ENCODE assay signal across 2 cellular contexts in genomic region chr5:75558972-75559632, GRCh38.
A peak's percentile ranks its signal among the peaks of the same experiment; 100 is the strongest.
TF ChIP-seq lines count a peak whose summit lies in the region.

No MANE protein-coding gene starts in this region.

TF ChIP-seq in A549, 52 proteins besides CTCF, POLR2A, EP300 and RAD21:
- TF ChIP-seq MAFK (IDR thresholded peaks at IDR 0.05; ENCODE audit: partially characterized antibody) = peak; percentile 34
- no peak for TF ChIP-seq MAZ (IDR thresholded peaks at IDR 0.05; ENCODE audit: borderline replicate concordance, low read depth, low read length)
- TF ChIP-seq FOSL2 (IDR thresholded peaks at IDR 0.05) = no peak
- TF ChIP-seq FOSL2 (CRISPR knock-in tag; IDR thresholded peaks at IDR 0.05) = no peak
- TF ChIP-seq ATOH8 (CRISPR knock-in tag; IDR thresholded peaks at IDR 0.05; ENCODE audit: low read depth) = no peak

TF ChIP-seq in GM12878, 131 proteins besides CTCF, POLR2A, EP300 and RAD21:
- TF ChIP-seq POU2F2 (IDR thresholded peaks at IDR 0.05; ENCODE audit: borderline replicate concordance, low read depth, low read length) (no peak), SUPT20H (IDR thresholded peaks at IDR 0.05; ENCODE audit: borderline replicate concordance, control insufficient read depth, low read depth, low read length) (no peak), KDM1A (IDR thresholded peaks at IDR 0.05; ENCODE audit: borderline replicate concordance) (no peak), KAT2A (conservative IDR thresholded peaks at IDR 0.05; ENCODE audit: control insufficient read depth, low read depth, low read length) (no peak), MYB (IDR thresholded peaks at IDR 0.05; ENCODE audit: borderline replicate concordance, low read depth, low read length) (no peak), USF2 (IDR thresholded peaks at IDR 0.05; ENCODE audit: borderline replicate concordance, low read depth, low read length) (no peak), MEF2A (IDR thresholded peaks at IDR 0.05; ENCODE audit: insufficient read depth, low read depth, low read length) (no peak), RUNX3 (IDR thresholded peaks at IDR 0.05; ENCODE audit: low read length) (no peak), RBBP5 (conservative IDR thresholded peaks at IDR 0.05) (no peak), HDAC6 (IDR thresholded peaks at IDR 0.05; ENCODE audit: unreplicated experiment) (no peak), HCFC1 (IDR thresholded peaks at IDR 0.05; ENCODE audit: low read length) (no peak), REST (IDR thresholded peaks at IDR 0.05; ENCODE audit: low read depth, low read length) (no peak), BACH1 (IDR thresholded peaks at IDR 0.05; ENCODE audit: borderline replicate concordance) (no peak), SMAD1 (IDR thresholded peaks at IDR 0.05; ENCODE audit: low read depth, partially characterized antibody) (no peak)
